In the genomic region with DNA sequence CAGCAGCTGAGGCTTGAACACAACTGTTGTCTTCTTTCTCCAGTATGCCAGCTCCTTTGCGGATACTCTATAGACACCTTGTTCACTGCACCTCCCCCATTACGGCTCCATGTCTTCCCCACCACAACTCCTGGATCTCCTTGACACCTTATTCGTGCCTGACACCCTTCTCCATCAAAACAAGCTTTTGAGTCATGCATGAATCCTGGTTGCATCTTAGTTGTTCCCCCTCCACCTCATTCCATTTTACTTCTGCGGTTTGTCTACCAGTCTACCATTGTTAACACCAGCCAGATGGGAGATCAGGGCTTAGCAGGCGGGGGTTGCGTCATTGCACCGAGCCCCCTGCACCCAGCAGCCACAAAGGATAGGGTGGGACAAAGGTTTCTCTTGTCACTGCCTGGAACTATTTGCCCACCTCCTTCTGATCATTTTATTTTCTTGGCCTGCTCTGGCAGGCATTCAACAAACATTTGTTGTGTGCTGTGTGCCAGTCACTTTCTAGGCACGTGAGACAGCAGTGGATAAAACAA, we compare ENCODE assay signal across 8 cellular contexts. TPM values are rescaled to one million over a fixed set of nuclear protein-coding genes. Genes with fewer than 3 reads are reported as not detected.
DNase-seq lines count a peak whose midpoint lies in the region; ATAC-seq, FAIRE-seq and TF ChIP-seq lines count a peak whose summit lies in the region.

No MANE protein-coding gene starts in this region.

- ATAC-seq in RWPE2 (ENCODE audit: low read depth) (no peak), psoas muscle (no peak)

- no peak overlapping the region for H3K4me3 ChIP-seq in RWPE2 (ENCODE audit: severe bottlenecking)
- no peak overlapping the region for H3K4me3 ChIP-seq in esophagus muscularis mucosa
- peak overlapping the region; percentile 98 for H3K4me3 ChIP-seq in psoas muscle

- H3K27ac ChIP-seq in RWPE2 (ENCODE audit: poor library complexity, severe bottlenecking) = peak overlapping the region; percentile 87
- peak overlapping the region; percentile 81 to 97 (median 89) for H3K27ac ChIP-seq in esophagus muscularis mucosa (replicated peaks in 1 of 4)
- H3K27ac ChIP-seq in psoas muscle = peak overlapping the region; percentile 95

- H3K36me3 ChIP-seq in RWPE2 (ENCODE audit: low read depth) (peaks cover 29% of the 10 kb centered on the region), esophagus muscularis mucosa (peaks cover 18 to 53% (median 49%) of the 10 kb centered on the region in 4 donors), psoas muscle (ENCODE audit: insufficient read depth in 1 of 2, low read depth in 1 of 2) (peaks cover 15 to 54% of the 10 kb centered on the region in 2 donors)

- no peak for TF ChIP-seq POLR2A in esophagus muscularis mucosa (IDR thresholded peaks at IDR 0.05; ENCODE audit: low read depth)

- TF ChIP-seq CTCF in RWPE2 (IDR thresholded peaks at IDR 0.05; ENCODE audit: poor library complexity, severe bottlenecking) (no peak), esophagus muscularis mucosa (IDR thresholded peaks at IDR 0.05) (no peak), psoas muscle (IDR thresholded peaks at IDR 0.05) (no peak)

- DNase-seq in EH (ENCODE audit: low read depth) = peak; percentile 45
- no peak for DNase-seq in RWPE2 (ENCODE audit: low spot score)
- no peak for DNase-seq in esophagus muscularis mucosa (ENCODE audit: extremely low spot score)
- no peak for DNase-seq in psoas muscle
- no peak for DNase-seq in RPMI8226
- no peak for DNase-seq in Kasumi-1 (lab: John Stamatoyannopoulos, UW)
- DNase-seq in HTR-8/SVneo (ENCODE audit: insufficient read length, low spot score) = no peak
- no peak for DNase-seq in NCI-H69 (lab: John Stamatoyannopoulos, UW)

- TF ChIP-seq EP300 in esophagus muscularis mucosa (IDR thresholded peaks at IDR 0.05) = no peak

- intact Hi-C loops in esophagus muscularis mucosa (cut with DNase I) (no loop called here), psoas muscle (cut with DNase I) (no loop called here)

- no peaks in the 10 kb centered on the region for H3K27me3 ChIP-seq in RWPE2 (ENCODE audit: insufficient read depth, poor library complexity, severe bottlenecking)
- no peaks in the 10 kb centered on the region for H3K27me3 ChIP-seq in esophagus muscularis mucosa
- no peaks in the 10 kb centered on the region for H3K27me3 ChIP-seq in psoas muscle (ENCODE audit: insufficient read depth in 3 of 3, low read length in 2 of 3)

- WGBS in esophagus muscularis mucosa = 84% methylated on average over 8 of the region's 8 CpGs
- 69 to 76% (median 75%) methylated on average over 8 of the region's 8 CpGs for WGBS in psoas muscle, 3 donors

- no peaks in the 10 kb centered on the region for H3K9me3 ChIP-seq in RWPE2 (ENCODE audit: severe bottlenecking)
- no peaks in the 10 kb centered on the region for H3K9me3 ChIP-seq in esophagus muscularis mucosa
- H3K9me3 ChIP-seq in psoas muscle = no peaks in the 10 kb centered on the region

- H3K4me1 ChIP-seq in RWPE2 (ENCODE audit: insufficient read depth, poor library complexity, severe bottlenecking) = peaks cover 11% of the 10 kb centered on the region
- H3K4me1 ChIP-seq in esophagus muscularis mucosa = peaks cover 24 to 40% (median 30%) of the 10 kb centered on the region in 4 donors
- H3K4me1 ChIP-seq in psoas muscle = peaks cover 18% of the 10 kb centered on the region

- FAIRE-seq in HTR-8/SVneo (lab: Jason Lieb, UNC) = no peak

RNA-seq across cellular contexts. Expression of a gene that starts 2.0 kb away (rescaled TPM):
- total RNA-seq in esophagus muscularis mucosa (10 to 100 TPM; 51.9 to 87.1 (median 65.4) TPM), psoas muscle (100 to 1,000 TPM; 150 to 192 (median 160) TPM)
- polyA plus RNA-seq in psoas muscle = 100 to 1,000 TPM; 104 to 124 (median 118) TPM

RNA-seq across cellular contexts. Expression of a gene that starts 16.4 kb away (rescaled TPM):
- total RNA-seq in esophagus muscularis mucosa = 10 to 100 TPM; 23.3 to 44.1 (median 38.2) TPM
- 10 to 100 TPM; 30.7 to 50.7 (median 35.6) TPM for total RNA-seq in psoas muscle
- 10 to 100 TPM; 16.1 to 21.4 (median 21.1) TPM for polyA plus RNA-seq in psoas muscle

RNA-seq across cellular contexts. Expression of a gene that starts 22.8 kb away (rescaled TPM):
- 100 to 1,000 TPM; 125 to 218 (median 147) TPM for total RNA-seq in esophagus muscularis mucosa
- 100 to 1,000 TPM; 145 to 230 (median 187) TPM for total RNA-seq in psoas muscle
- polyA plus RNA-seq in psoas muscle = 100 to 1,000 TPM in 2 of 3 donors, 10 to 100 TPM in 1; 96.2 to 120 (median 115) TPM
